Comparison of ENCODE assay signal across 22 cellular contexts in genomic region chr22:36110306-36110791, GRCh38. TPM values are rescaled to one million over a fixed set of nuclear protein-coding genes. Genes with fewer than 3 reads are reported as not detected.
DNase-seq lines count a peak whose midpoint lies in the region; ATAC-seq and TF ChIP-seq lines count a peak whose summit lies in the region.
"Had no signal": no experiment of that assay in that cellular context is flagged by ENCODE, and none has a peak within 500 bp of the region (broad histone marks: within the 10 kb centered on the region; RNA-seq: fewer than 3 reads in every experiment).

No MANE protein-coding gene starts in this region.

- H3K36me3 Mint-ChIP-seq in endodermal cell (ENCODE audit: low read depth) (no peaks in the 10 kb centered on the region), neural crest cell (ENCODE audit: low read depth) (no peaks in the 10 kb centered on the region)
- no peaks in the 10 kb centered on the region for H3K36me3 Mint-ChIP-seq in activated CD4-positive, alpha-beta T cell treated with anti-CD3 and anti-CD28 coated beads, Interleukin-2, amount 10 ng/mL, durations not matched to agents 24 days and 14 days (ENCODE audit: low read depth)
- H3K36me3 Mint-ChIP-seq: natural killer cell treated with Interleukin-12 subunit alpha and Interleukin-12 subunit beta and Interleukin-15 and Interleukin-18, amount 100 ng/mL, for 72 hours had no signal

- H3K27ac Mint-ChIP-seq in endodermal cell: no peak overlapping the region
- H3K27ac Mint-ChIP-seq in neural crest cell (ENCODE audit: unreplicated experiment): peak overlapping the region; percentile 84
- H3K27ac Mint-ChIP-seq in activated CD4-positive, alpha-beta T cell treated with anti-CD3 and anti-CD28 coated beads, Interleukin-2, amount 10 ng/mL, durations not matched to agents 24 days and 14 days: no peak overlapping the region
- H3K27ac Mint-ChIP-seq: B cell; natural killer cell treated with Interleukin-12 subunit alpha and Interleukin-12 subunit beta and Interleukin-15 and Interleukin-18, amount 100 ng/mL, for 72 hours had no signal

- peaks cover 4% of the 10 kb centered on the region for H3K27me3 Mint-ChIP-seq in endodermal cell (ENCODE audit: insufficient read depth)
- no peaks in the 10 kb centered on the region for H3K27me3 Mint-ChIP-seq in neural crest cell (ENCODE audit: low read depth)
- H3K27me3 Mint-ChIP-seq in activated CD4-positive, alpha-beta T cell treated with anti-CD3 and anti-CD28 coated beads, Interleukin-2, amount 10 ng/mL, durations not matched to agents 24 days and 14 days: peaks cover 13% of the 10 kb centered on the region

- H3K4me1 Mint-ChIP-seq in endodermal cell (no peaks in the 10 kb centered on the region), neural crest cell (peaks cover 6% of the 10 kb centered on the region)
- peaks cover 2% of the 10 kb centered on the region for H3K4me1 Mint-ChIP-seq in activated CD4-positive, alpha-beta T cell treated with anti-CD3 and anti-CD28 coated beads, Interleukin-2, amount 10 ng/mL, durations not matched to agents 24 days and 14 days

- H3K27ac ChIP-seq in endodermal cell (ENCODE audit: low read depth, low read length) (no peak overlapping the region), thymus (ENCODE audit: low read depth) (peak overlapping the region; percentile 52)
- H3K27ac ChIP-seq: colonic mucosa, lower lobe of right lung, PC-9 had no signal

- H3K4me1 ChIP-seq in endodermal cell (ENCODE audit: control insufficient read depth, insufficient read depth, low read length) (no peaks in the 10 kb centered on the region), thymus (ENCODE audit: control insufficient read depth, insufficient read depth, low read length) (no peaks in the 10 kb centered on the region)
- H3K4me1 ChIP-seq: colonic mucosa, HAP-1, lower lobe of right lung had no signal

- H3K27me3 ChIP-seq in endodermal cell (ENCODE audit: control insufficient read depth, insufficient read depth, low read length, poor library complexity, severe bottlenecking): no peaks in the 10 kb centered on the region
- no peaks in the 10 kb centered on the region for H3K27me3 ChIP-seq in thymus (ENCODE audit: control insufficient read depth, insufficient read depth)
- H3K27me3 ChIP-seq: colonic mucosa had no signal

- H3K4me3 ChIP-seq in endodermal cell (ENCODE audit: low read length) (no peak overlapping the region), thymus (ENCODE audit: low read length) (no peak overlapping the region)
- H3K4me3 ChIP-seq: colonic mucosa, HAP-1, lower lobe of right lung, PC-9 had no signal

- H3K9me3 Mint-ChIP-seq in endodermal cell (no peaks in the 10 kb centered on the region), neural crest cell (no peaks in the 10 kb centered on the region)
- no peaks in the 10 kb centered on the region for H3K9me3 Mint-ChIP-seq in activated CD4-positive, alpha-beta T cell treated with anti-CD3 and anti-CD28 coated beads, Interleukin-2, amount 10 ng/mL, durations not matched to agents 24 days and 14 days
- H3K9me3 Mint-ChIP-seq: natural killer cell treated with Interleukin-12 subunit alpha and Interleukin-12 subunit beta and Interleukin-15 and Interleukin-18, amount 100 ng/mL, for 72 hours had no signal

- peak; percentile 10; the same call in 1 of the 2 replicates for TF ChIP-seq RAD21 in Ishikawa (IDR thresholded peaks at IDR 0.05; ENCODE audit: low read depth)

- no peak overlapping the region for H3K9ac ChIP-seq in endodermal cell (ENCODE audit: extremely low read depth, low read length, poor library complexity, severe bottlenecking)

- peak; percentile 54 for DNase-seq in endodermal cell
- no peak for DNase-seq in neural crest cell (ENCODE audit: low read depth, low spot score)
- DNase-seq in activated CD4-positive, alpha-beta T cell treated with anti-CD3 and anti-CD28 coated beads, Interleukin-2, amount 10 ng/mL, durations not matched to agents 24 days and 14 days: no peak
- DNase-seq in nucleus accumbens (lab: John Stamatoyannopoulos, UW): no peak
- DNase-seq: activated CD4-positive, alpha-beta T cell treated with anti-CD3 and anti-CD28 coated beads for 4 hours; activated CD8-positive, alpha-beta memory T cell treated with anti-CD3 and anti-CD28 coated beads, Interleukin-2, amount 50 U/mL, for 4 hours; activated gamma-delta T cell; anterior cingulate cortex; colonic mucosa; KG1; lower lobe of right lung; NCI-H1092 treated with DMSO at 0.1 percent for 48 hours; NCI-H2107; NCI-H69; PC-9; stimulated activated CD4-positive, alpha-beta T cell treated with anti-CD3 and anti-CD28 coated beads, Interleukin-4, amount 100 ng/mL, for 1 hour had no signal

- intact Hi-C loops in activated CD4-positive, alpha-beta T cell treated with anti-CD3 and anti-CD28 coated beads, Interleukin-2, amount 10 ng/mL, durations not matched to agents 24 days and 14 days (cut with micrococcal nuclease): no loop called here

- TF ChIP-seq EP300 in Ishikawa (IDR thresholded peaks at IDR 0.05; ENCODE audit: borderline replicate concordance): peak; percentile 57; the same call in 1 of the 2 replicates

- H3K9me3 ChIP-seq in endodermal cell (ENCODE audit: control insufficient read depth, low read length): no peaks in the 10 kb centered on the region
- H3K9me3 ChIP-seq in thymus (ENCODE audit: control insufficient read depth): no peaks in the 10 kb centered on the region
- H3K9me3 ChIP-seq: colonic mucosa, HAP-1, lower lobe of right lung had no signal

- WGBS in endodermal cell (ENCODE audit: insufficient coverage in 1 of 2, insufficient read length in 1 of 2), 2 experiments: 43 to 74% methylated on average over 5 to 11 of the region's 12 CpGs
- 83% methylated on average over 12 of the region's 12 CpGs for WGBS in thymus

- no peak for ATAC-seq in GM21528 (IDR thresholded peaks at IDR 0.05; ENCODE audit: low FRiP score, unreplicated experiment)
- ATAC-seq: natural killer cell treated with Interleukin-12 subunit alpha and Interleukin-12 subunit beta and Interleukin-15 and Interleukin-18, amount 100 ng/mL, for 72 hours had no signal

- H3K4me3 Mint-ChIP-seq in endodermal cell: no peak overlapping the region
- no peak overlapping the region for H3K4me3 Mint-ChIP-seq in neural crest cell
- H3K4me3 Mint-ChIP-seq in activated CD4-positive, alpha-beta T cell treated with anti-CD3 and anti-CD28 coated beads, Interleukin-2, amount 10 ng/mL, durations not matched to agents 24 days and 14 days: no peak overlapping the region
- H3K4me3 Mint-ChIP-seq: B cell; natural killer cell treated with Interleukin-12 subunit alpha and Interleukin-12 subunit beta and Interleukin-15 and Interleukin-18, amount 100 ng/mL, for 72 hours had no signal

- H3K36me3 ChIP-seq in endodermal cell (ENCODE audit: control insufficient read depth, insufficient read depth, low read length): no peaks in the 10 kb centered on the region
- H3K36me3 ChIP-seq in thymus (ENCODE audit: control insufficient read depth, insufficient read depth): no peaks in the 10 kb centered on the region
- H3K36me3 ChIP-seq: colonic mucosa, HAP-1, lower lobe of right lung had no signal

- TF ChIP-seq CTCF in endodermal cell (conservative IDR thresholded peaks at IDR 0.05) (no peak), neural crest cell (conservative IDR thresholded peaks at IDR 0.05) (no peak)

TF ChIP-seq in Ishikawa, 13 proteins besides CTCF, POLR2A, EP300 and RAD21 (continues in another document):
- TF ChIP-seq EGR1 (IDR thresholded peaks at IDR 0.05): no peak
- TF ChIP-seq REST (IDR thresholded peaks at IDR 0.05; ENCODE audit: low read depth): no peak
- TF ChIP-seq TCF12 (IDR thresholded peaks at IDR 0.05; ENCODE audit: low read depth): peak; percentile 81
- peak; percentile 83 for TF ChIP-seq MAX (IDR thresholded peaks at IDR 0.05)
- peak; percentile 68; the same call in 1 of the 2 replicates for TF ChIP-seq ZBTB7A (IDR thresholded peaks at IDR 0.05; ENCODE audit: low read depth)
- peak; percentile 73 for TF ChIP-seq USF1 (IDR thresholded peaks at IDR 0.05)
- TF ChIP-seq CEBPB (IDR thresholded peaks at IDR 0.05): no peak

RNA-seq across cellular contexts. Expression of gene APOL3, which starts 50.2 kb away (rescaled TPM):
- total RNA-seq in endodermal cell (1 to 10 TPM in 1 of 2 donors, under 1 TPM in 1; 0.46 to 1.1 TPM), neural crest cell (not detected in 2 replicates)
- polyA plus RNA-seq in endodermal cell (2013, experiment 1 of 2): 0.36 TPM
- polyA plus RNA-seq in endodermal cell (2013, experiment 2 of 2): 0.46 TPM
- polyA plus RNA-seq in thymus: 42.6 TPM
- 42.2 and 44.8 TPM in 2 replicates for total RNA-seq in activated CD4-positive, alpha-beta T cell treated with anti-CD3 and anti-CD28 coated beads, Interleukin-2, amount 10 ng/mL, durations not matched to agents 24 days and 14 days

Comparison
In these comparisons a context has a peak if more than half of its experiments do, and no peak if none do; other contexts are left out.
1. RNA of gene APOL3, which starts 50.2 kb away (total RNA-seq): 42.2 to 44.8 TPM in activated CD4-positive, alpha-beta T cell treated with anti-CD3 and anti-CD28 coated beads, Interleukin-2, amount 10 ng/mL, durations not matched to agents 24 days and 14 days; 0.46 to 1.1 TPM in endodermal cell and not detected in neural crest cell; every median in the first group is over 10 times any median in the second.